In genomic region chr5:110865400-110866094, GRCh38 we compare ENCODE assay signal across 9 cellular contexts.
A peak's percentile ranks its signal among the peaks of the same experiment; 100 is the strongest.
DNase-seq lines count a peak whose midpoint lies in the region; ATAC-seq and TF ChIP-seq lines count a peak whose summit lies in the region.
"Had no signal": no experiment of that assay in that cellular context is flagged by ENCODE, and none has a peak within 500 bp of the region (broad histone marks: within the 10 kb centered on the region; RNA-seq: fewer than 3 reads in every experiment).

No MANE protein-coding gene starts in this region.

- H3K27ac ChIP-seq in smooth muscle cell (ENCODE audit: low read depth) = no peak overlapping the region

- H3K9ac ChIP-seq in smooth muscle cell (ENCODE audit: low read depth) = no peak overlapping the region

- no peak overlapping the region for H3K4me3 Mint-ChIP-seq in T-helper 2 cell treated with Interferon-gamma antibody and Interleukin-4, amounts not matched to agents 5 μg/mL and 100 μg/mL, for 36 hours
- H3K4me3 Mint-ChIP-seq: activated B cell treated with CpG ODN at 0.5 μM for 24 hours had no signal

- H3K4me3 ChIP-seq in smooth muscle cell = no peak overlapping the region

- no peaks in the 10 kb centered on the region for H3K27me3 ChIP-seq in smooth muscle cell (ENCODE audit: low read depth)

- no peaks in the 10 kb centered on the region for H3K36me3 ChIP-seq in smooth muscle cell (ENCODE audit: low read depth)

- no peaks in the 10 kb centered on the region for H3K79me2 ChIP-seq in smooth muscle cell (ENCODE audit: low read depth)

- H3F3A ChIP-seq in smooth muscle cell (ENCODE audit: low read depth) = no peaks in the 10 kb centered on the region

- no peak overlapping the region for H3K27ac Mint-ChIP-seq in T-helper 2 cell treated with Interferon-gamma antibody and Interleukin-4, amounts not matched to agents 5 μg/mL and 100 μg/mL, for 36 hours
- H3K27ac Mint-ChIP-seq: activated B cell treated with CpG ODN at 0.5 μM for 24 hours had no signal

- peaks cover 7% of the 10 kb centered on the region for H3K27me3 Mint-ChIP-seq in T-helper 2 cell treated with Interferon-gamma antibody and Interleukin-4, amounts not matched to agents 5 μg/mL and 100 μg/mL, for 36 hours (ENCODE audit: low read depth)
- H3K27me3 Mint-ChIP-seq: activated B cell treated with CpG ODN at 0.5 μM for 24 hours had no signal

- WGBS in smooth muscle cell (ENCODE audit: low lambda C conversion rate) = 77% methylated on average over 4 of the region's 4 CpGs

- no peaks in the 10 kb centered on the region for H3K4me1 ChIP-seq in smooth muscle cell (ENCODE audit: low read depth)

- no peak overlapping the region for H2AFZ ChIP-seq in smooth muscle cell (ENCODE audit: low read depth)

- peak; percentile 3 for DNase-seq in GM04504 (ENCODE audit: low read depth)
- peak; percentile 27 for DNase-seq in NCI-H1694 treated with DMSO at 0.1 percent for 48 hours (lab: John Stamatoyannopoulos, UW)
- DNase-seq in dermis blood vessel endothelial cell = peak; percentile 16
- DNase-seq in smooth muscle cell (lab: John Stamatoyannopoulos, UW; ENCODE audit: unreplicated experiment) = no peak
- no peak for DNase-seq in putamen (ENCODE audit: low spot score)
- DNase-seq in T-helper 2 cell treated with Interferon-gamma antibody and Interleukin-4, amounts not matched to agents 5 μg/mL and 100 μg/mL, for 36 hours (ENCODE audit: low spot score) = no peak
- DNase-seq: activated B cell treated with CpG ODN at 0.5 μM for 24 hours had no signal

- no peaks in the 10 kb centered on the region for H3K9me3 ChIP-seq in smooth muscle cell (replicated peaks; ENCODE audit: low read depth)

- no peaks in the 10 kb centered on the region for H3K9me3 Mint-ChIP-seq in T-helper 2 cell treated with Interferon-gamma antibody and Interleukin-4, amounts not matched to agents 5 μg/mL and 100 μg/mL, for 36 hours
- H3K9me3 Mint-ChIP-seq: activated B cell treated with CpG ODN at 0.5 μM for 24 hours had no signal

- ATAC-seq in GM21619 (IDR thresholded peaks at IDR 0.05; ENCODE audit: unreplicated experiment) = peak; percentile 73
- ATAC-seq in HG02623 (IDR thresholded peaks at IDR 0.05; ENCODE audit: unreplicated experiment) = no peak

- H3K4me2 ChIP-seq in smooth muscle cell = no peak overlapping the region

- no peaks in the 10 kb centered on the region for H3K36me3 Mint-ChIP-seq in T-helper 2 cell treated with Interferon-gamma antibody and Interleukin-4, amounts not matched to agents 5 μg/mL and 100 μg/mL, for 36 hours (ENCODE audit: low read depth)

- no peaks in the 10 kb centered on the region for H3K4me1 Mint-ChIP-seq in T-helper 2 cell treated with Interferon-gamma antibody and Interleukin-4, amounts not matched to agents 5 μg/mL and 100 μg/mL, for 36 hours (ENCODE audit: low read depth)
- H3K4me1 Mint-ChIP-seq: activated B cell treated with CpG ODN at 0.5 μM for 24 hours had no signal

- no peaks in the 10 kb centered on the region for H4K20me1 ChIP-seq in smooth muscle cell (ENCODE audit: low read depth)

- peak; percentile 35 for TF ChIP-seq CTCF in smooth muscle cell (IDR thresholded peaks at IDR 0.05; ENCODE audit: borderline replicate concordance, insufficient read depth, poor library complexity, severe bottlenecking)

Comparison
In these comparisons a context has a peak if more than half of its experiments do, and no peak if none do; other contexts are left out.
1. DNase-seq: peak in GM04504 (single experiment), NCI-H1694 treated with DMSO at 0.1 percent for 48 hours (single experiment) and dermis blood vessel endothelial cell (single experiment); none in smooth muscle cell (single experiment), putamen (single experiment) and T-helper 2 cell treated with Interferon-gamma antibody and Interleukin-4, amounts not matched to agents 5 μg/mL and 100 μg/mL, for 36 hours (single experiment).